ENCODE assay signal across 8 cellular contexts in genomic region chrX:2608638-2609430, GRCh38.
DNase-seq lines count a peak whose midpoint lies in the region; ATAC-seq, FAIRE-seq and TF ChIP-seq lines count a peak whose summit lies in the region.

No MANE protein-coding gene starts in this region.

- H3K27ac ChIP-seq in A549: peak overlapping the region; percentile 89 to 92
- peak overlapping the region in 24 of 59 donors; percentile 2 to 75 (median 40) for H3K27ac ChIP-seq in dorsolateral prefrontal cortex
- H3K27ac ChIP-seq in mesenchymal stem cell (ENCODE audit: low read length, poor library complexity, severe bottlenecking): peak overlapping the region; percentile 34

- TF ChIP-seq EP300 in A549 (IDR thresholded peaks at IDR 0.05): no peak

- ATAC-seq in A549 (peak; percentile 96 to 97), GM19043 (IDR thresholded peaks at IDR 0.05; ENCODE audit: low read depth, unreplicated experiment) (peak; percentile 90), HG03354 (IDR thresholded peaks at IDR 0.05; ENCODE audit: poor library complexity, severe bottlenecking, unreplicated experiment) (peak; percentile 93)

- H2AFZ ChIP-seq in mesenchymal stem cell (ENCODE audit: low read depth, low read length): peak overlapping the region; percentile 84

- peak overlapping the region in 1 of 2 experiments; percentile 21 for H2BK12ac ChIP-seq in mesenchymal stem cell (ENCODE audit: low read length in 2 of 2)

- peak overlapping the region in 1 of 2 experiments; percentile 79 for H3K14ac ChIP-seq in mesenchymal stem cell (ENCODE audit: low read length in 2 of 2)

- CTCF ChIA-PET in A549 (lab: Yijun Ruan, JAX): no interaction called here

- peak overlapping the region; percentile 53 for H2BK5ac ChIP-seq in mesenchymal stem cell (ENCODE audit: low read depth, low read length, poor library complexity, severe bottlenecking)

- peak overlapping the region; percentile 88 for H3K9ac ChIP-seq in mesenchymal stem cell (ENCODE audit: low read length)

- WGBS in A549 (ENCODE audit: missing lambda C conversion rate): 1% methylated on average over 17 of the region's 63 CpGs
- WGBS in mesenchymal stem cell: 4% methylated on average over 29 of the region's 63 CpGs

- no peak overlapping the region for H2AK5ac ChIP-seq in mesenchymal stem cell (ENCODE audit: low read length, severe bottlenecking)

- H2BK15ac ChIP-seq in mesenchymal stem cell (ENCODE audit: low read depth, poor library complexity, severe bottlenecking): peak overlapping the region; percentile 74

- H3K23ac ChIP-seq in mesenchymal stem cell (ENCODE audit: low read length in 2 of 2): peak overlapping the region in 1 of 2 experiments; percentile 71

- peak overlapping the region; percentile 84 for H2BK120ac ChIP-seq in mesenchymal stem cell (ENCODE audit: low read depth, low read length)

- TF ChIP-seq RAD21 in A549 (conservative IDR thresholded peaks at IDR 0.05 in 1 of 2, IDR thresholded peaks at IDR 0.05 in 1 of 2): no peak; a peak in 1 of 5 replicates

- H3K4me1 ChIP-seq in A549: peaks cover 15% of the 10 kb centered on the region; the same call in 2 of the 3 replicates
- peaks cover 4% of the 10 kb centered on the region for H3K4me1 ChIP-seq in mesenchymal stem cell (ENCODE audit: control insufficient read depth, insufficient read depth, low read depth, low read length)

- intact Hi-C loops in dorsolateral prefrontal cortex (cut with DNase I): no loop called here

- peak overlapping the region; percentile 84 for H3K4me2 ChIP-seq in A549
- H3K4me2 ChIP-seq in mesenchymal stem cell (ENCODE audit: low read length, poor library complexity, severe bottlenecking): peak overlapping the region; percentile 97

- H3K79me1 ChIP-seq in mesenchymal stem cell (replicated peaks; ENCODE audit: low read length, poor library complexity, severe bottlenecking): peaks cover 28% of the 10 kb centered on the region

- peak overlapping the region; percentile 94 for H4K8ac ChIP-seq in mesenchymal stem cell (ENCODE audit: low read length)

- POLR2A ChIA-PET in A549 (lab: Yijun Ruan, JAX): no interaction called here

- DNase-seq in A549 (ENCODE audit: low read depth in 1 of 2, low spot score in 1 of 2) (peak; percentile 88 to 89), dorsolateral prefrontal cortex (peak in 4 of 10 donors; percentile 26 to 59 (median 44)), mesenchymal stem cell (peak; percentile 88), anterior cingulate cortex (lab: John Stamatoyannopoulos, UW) (no peak)
- DNase-seq in activated CD4-positive, CD25-positive, alpha-beta regulatory T cell treated with anti-CD3 and anti-CD28 coated beads, Interleukin-2, amount 50 U/mL, for 72 hours: peak; percentile 84
- peak; percentile 74 to 79 for DNase-seq in stimulated activated CD8-positive, alpha-beta memory T cell treated with anti-CD3 and anti-CD28 coated beads, Interleukin-15, amount 100 ng/mL, for 4 hours (ENCODE audit: low read depth in 2 of 2)

- peak overlapping the region; percentile 73 for H4K91ac ChIP-seq in mesenchymal stem cell (ENCODE audit: low read length)

- TF ChIP-seq CTCF in A549 (IDR thresholded peaks at IDR 0.05) (no peak), dorsolateral prefrontal cortex (IDR thresholded peaks at IDR 0.05 in 54 of 56, conservative IDR thresholded peaks at IDR 0.05 in 2 of 56; ENCODE audit: low read depth in 1 of 56, partially characterized antibody in 56 of 56) (no peak)

- no peak for FAIRE-seq in A549 (lab: Jason Lieb, UNC)

- H3K9me3 ChIP-seq in A549 (no peaks in the 10 kb centered on the region), mesenchymal stem cell (ENCODE audit: control insufficient read depth, low read length) (no peaks in the 10 kb centered on the region)

- H3K4ac ChIP-seq in mesenchymal stem cell (ENCODE audit: low read depth in 1 of 2, low read length in 2 of 2): peak overlapping the region in 1 of 2 experiments; percentile 24

- H3K36me3 ChIP-seq in mesenchymal stem cell (ENCODE audit: control insufficient read depth in 1 of 2, insufficient read depth in 2 of 2, low read depth in 1 of 2, low read length in 2 of 2): peaks cover 0 to 2% of the 10 kb centered on the region in 2 experiments

- H3K4me3 ChIP-seq in A549 (peak overlapping the region; percentile 79), dorsolateral prefrontal cortex (peak overlapping the region; percentile 22 to 74 (median 55)), mesenchymal stem cell (ENCODE audit: insufficient read depth in 1 of 2, low read depth in 1 of 2, low read length in 2 of 2) (peak overlapping the region; percentile 74 to 93)

- H3K27me3 ChIP-seq in dorsolateral prefrontal cortex (peaks cover 0 to 63% (median 28%) of the 10 kb centered on the region in 45 donors), mesenchymal stem cell (ENCODE audit: control insufficient read depth in 1 of 2, insufficient read depth in 1 of 2, low read length in 2 of 2) (no peaks in the 10 kb centered on the region)

- TF ChIP-seq POLR2A in A549 (IDR thresholded peaks at IDR 0.05; ENCODE audit: low read length): peak; percentile 71; the same call in 1 of the 2 replicates

- peak overlapping the region; percentile 88 to 95 for H3K18ac ChIP-seq in mesenchymal stem cell (ENCODE audit: low read depth in 1 of 2, low read length in 2 of 2)

TF ChIP-seq in A549, 52 proteins besides CTCF, POLR2A, EP300 and RAD21:
- no peak for TF ChIP-seq CBX8 (IDR thresholded peaks at IDR 0.05)
- TF ChIP-seq SMC3 (IDR thresholded peaks at IDR 0.05): no peak; the same call in 2 of the 3 replicates
- no peak for TF ChIP-seq FOSL2 (IDR thresholded peaks at IDR 0.05)
- TF ChIP-seq FOSL2 (CRISPR knock-in tag; IDR thresholded peaks at IDR 0.05): no peak
- no peak for TF ChIP-seq NPAS2 (CRISPR knock-in tag; IDR thresholded peaks at IDR 0.05; ENCODE audit: borderline replicate concordance)
- no peak for TF ChIP-seq ZFP36 (IDR thresholded peaks at IDR 0.05; ENCODE audit: borderline replicate concordance, partially characterized antibody)
- peak; percentile 42; the same call in 1 of the 2 replicates for TF ChIP-seq MAX (IDR thresholded peaks at IDR 0.05)
- no peak for TF ChIP-seq NR3C1 (IDR thresholded peaks at IDR 0.05)
- no peak for TF ChIP-seq ZNF302 (CRISPR knock-in tag; IDR thresholded peaks at IDR 0.05)
- TF ChIP-seq HEYL (CRISPR knock-in tag; IDR thresholded peaks at IDR 0.05): no peak
- no peak for TF ChIP-seq SREBF2 (IDR thresholded peaks at IDR 0.05)
- no peak for TF ChIP-seq HDAC2 (IDR thresholded peaks at IDR 0.05)
- peak; percentile 22 to 73; a peak in 3 of 5 replicates for TF ChIP-seq JUN (IDR thresholded peaks at IDR 0.05)
- TF ChIP-seq USF2 (IDR thresholded peaks at IDR 0.05): no peak
- peak; percentile 63 for TF ChIP-seq PHF8 (IDR thresholded peaks at IDR 0.05; ENCODE audit: borderline replicate concordance, low read depth)
- TF ChIP-seq POLR2AphosphoS2 (conservative IDR thresholded peaks at IDR 0.05; ENCODE audit: low read length): no peak
- peak; percentile 66; the same call in 1 of the 2 replicates for TF ChIP-seq MAZ (IDR thresholded peaks at IDR 0.05; ENCODE audit: borderline replicate concordance, low read depth, low read length)
- TF ChIP-seq BCL3 (IDR thresholded peaks at IDR 0.05): no peak; the same call in 2 of the 3 replicates
- TF ChIP-seq CHD2 (IDR thresholded peaks at IDR 0.05; ENCODE audit: low read length, partially characterized antibody): peak; percentile 7
- 0 out of 2 replicates have a peak, but pooled peaks have one; percentile 50 for TF ChIP-seq MYC (IDR thresholded peaks at IDR 0.05; ENCODE audit: borderline replicate concordance, low read length)
- no peak for TF ChIP-seq RARB (CRISPR knock-in tag; IDR thresholded peaks at IDR 0.05)

Comparison
In these comparisons a context has a peak if more than half of its experiments do, and no peak if none do; other contexts are left out.
1. DNase-seq: peak in A549 (2 of 2), activated CD4-positive, CD25-positive, alpha-beta regulatory T cell treated with anti-CD3 and anti-CD28 coated beads, Interleukin-2, amount 50 U/mL, for 72 hours (single experiment), mesenchymal stem cell (single experiment) and stimulated activated CD8-positive, alpha-beta memory T cell treated with anti-CD3 and anti-CD28 coated beads, Interleukin-15, amount 100 ng/mL, for 4 hours (2 of 2); none in anterior cingulate cortex (0 of 58).
2. Peak in every context shown above with its lines, with median percentiles within 50 percentile points of each other: ATAC-seq and H3K4me3 ChIP-seq.